8 cellular contexts compared by ENCODE assay signal in genomic region chr14:59190372-59190771, GRCh38. TPM values are rescaled to one million over a fixed set of nuclear protein-coding genes. Genes with fewer than 3 reads are reported as not detected.
DNase-seq lines count a peak whose midpoint lies in the region; ATAC-seq, FAIRE-seq and TF ChIP-seq lines count a peak whose summit lies in the region.

No MANE protein-coding gene starts in this region.

- H3K27me3 ChIP-seq in breast epithelium, result no peaks in the 10 kb centered on the region
- no peaks in the 10 kb centered on the region for H3K27me3 ChIP-seq in vagina

- peak; percentile 11 for ATAC-seq in GM21576 (IDR thresholded peaks at IDR 0.05; ENCODE audit: unreplicated experiment)
- no peak for ATAC-seq in HG03039 (IDR thresholded peaks at IDR 0.05; ENCODE audit: unreplicated experiment)

- peak overlapping the region; percentile 98 to 99 for H3K27ac ChIP-seq in breast epithelium
- peak overlapping the region; percentile 90 for H3K27ac ChIP-seq in vagina

- H3K36me3 ChIP-seq in breast epithelium (no peaks in the 10 kb centered on the region), vagina (no peaks in the 10 kb centered on the region)

- H3K9me3 ChIP-seq in breast epithelium (no peaks in the 10 kb centered on the region), vagina (no peaks in the 10 kb centered on the region)

- peak overlapping the region; percentile 80 to 92 (median 82) for H3K4me3 ChIP-seq in breast epithelium
- peak overlapping the region; percentile 83 to 92 for H3K4me3 ChIP-seq in vagina

- TF ChIP-seq CTCF in breast epithelium (IDR thresholded peaks at IDR 0.05) (peak in 1 of 3 donors; percentile 11), vagina (IDR thresholded peaks at IDR 0.05) (no peak)

- DNase-seq in D341Med (ENCODE audit: low spot score) (peak; percentile 42), NCI-H526 treated with DMSO at 0.1 percent for 48 hours (lab: John Stamatoyannopoulos, UW) (peak; percentile 55), breast epithelium (ENCODE audit: low spot score in 2 of 2) (no peak), medulla oblongata (ENCODE audit: extremely low spot score) (peak; percentile 19), vagina (ENCODE audit: extremely low spot score in 2 of 2) (no peak), GM12891 (ENCODE audit: insufficient read length, low spot score) (no peak)

- H3K4me1 ChIP-seq in breast epithelium, result peaks cover 0 to 4% of the 10 kb centered on the region in 2 donors
- H3K4me1 ChIP-seq in vagina, result peaks cover 52% of the 10 kb centered on the region

- no peak for FAIRE-seq in GM12891 (lab: Jason Lieb, UNC)

- no peak for TF ChIP-seq POLR2A in breast epithelium (IDR thresholded peaks at IDR 0.05)
- TF ChIP-seq POLR2A in vagina (IDR thresholded peaks at IDR 0.05), result no peak
- TF ChIP-seq POLR2A in GM12891 (IDR thresholded peaks at IDR 0.05; ENCODE audit: low read depth, low read length), result no peak

- intact Hi-C loops in breast epithelium (cut with DNase I; ENCODE audit: low total_unique reads) (no loop called here), vagina (cut with DNase I) (loop anchor here (10.0 kb wide), 1 partner anchor 64 kb away; no protein-coding TSS in a partner anchor)

TF ChIP-seq in GM12891, 5 proteins besides CTCF, POLR2A, EP300 and RAD21:
- no peak for TF ChIP-seq POU2F2 (IDR thresholded peaks at IDR 0.05; ENCODE audit: low read depth, low read length)
- no peak for TF ChIP-seq SPI1 (IDR thresholded peaks at IDR 0.05; ENCODE audit: low read depth, low read length)
- TF ChIP-seq POLR2AphosphoS5 (IDR thresholded peaks at IDR 0.05; ENCODE audit: low read depth, low read length), result no peak
- no peak for TF ChIP-seq PAX5 (IDR thresholded peaks at IDR 0.05; ENCODE audit: insufficient read depth, low read length, severe bottlenecking)
- no peak for TF ChIP-seq TAF1 (IDR thresholded peaks at IDR 0.05; ENCODE audit: low read depth, low read length)
TF ChIP-seq in GM12891: peak in this region for 0.

RNA-seq across cellular contexts. Expression of gene DAAM1, which starts 1.9 kb away (rescaled TPM):
- total RNA-seq in breast epithelium (10 to 100 TPM; 50.1 to 95.9 (median 64.2) TPM), vagina (42.0 TPM)
- polyA plus RNA-seq in GM12891 (2012; ENCODE audit: low read depth, missing spikeins), result 6.7 TPM

Comparison
In these comparisons a context has a peak if more than half of its experiments do, and no peak if none do; other contexts are left out.
1. DNase-seq: peak in D341Med (single experiment), NCI-H526 treated with DMSO at 0.1 percent for 48 hours (single experiment) and medulla oblongata (single experiment); none in breast epithelium (0 of 2), vagina (0 of 2) and GM12891 (single experiment).